In the genomic region with DNA sequence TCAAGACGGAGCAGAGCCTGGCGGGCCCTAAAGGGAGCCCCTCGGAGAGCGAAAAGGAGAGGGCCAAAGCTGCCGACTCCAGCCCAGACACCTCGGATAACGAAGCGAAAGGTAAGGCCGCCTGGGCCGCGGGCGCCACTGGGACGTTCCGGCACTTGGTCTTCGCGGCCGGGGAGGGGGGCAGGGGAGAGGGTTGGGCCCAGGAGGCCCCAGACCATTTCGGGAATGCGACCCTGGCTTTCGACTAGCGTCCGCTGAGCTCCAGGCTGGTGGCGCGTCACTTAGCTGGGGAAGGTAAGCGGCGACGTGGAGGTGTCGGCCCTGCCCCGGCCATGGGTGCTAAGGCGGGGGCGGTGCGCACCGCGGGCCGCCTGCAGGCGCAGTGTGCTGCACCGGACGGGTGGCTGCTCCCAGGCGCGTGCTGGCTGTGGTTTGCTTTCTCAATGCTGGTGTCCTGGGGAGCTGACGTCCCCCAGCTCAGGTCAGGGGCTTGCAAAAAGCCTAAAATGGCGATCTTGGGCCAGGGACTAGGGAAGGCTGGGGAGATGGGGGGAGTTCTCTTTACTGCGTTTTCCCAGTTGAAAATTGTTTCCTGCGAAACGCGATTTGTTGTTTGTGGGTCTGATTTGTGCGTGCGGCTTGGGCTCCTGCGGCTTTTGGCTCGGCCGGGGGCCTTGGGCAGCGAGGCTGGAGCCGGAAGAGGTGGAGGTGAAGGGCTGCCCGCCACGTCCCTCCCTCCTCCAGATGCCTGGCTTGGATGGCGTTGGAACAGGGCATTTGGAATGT, we compare ENCODE assay signal across 8 cellular contexts. TPM values are rescaled to one million over a fixed set of nuclear protein-coding genes. Genes with fewer than 3 reads are reported as not detected.
DNase-seq lines count a peak whose midpoint lies in the region; ATAC-seq and TF ChIP-seq lines count a peak whose summit lies in the region.

No MANE protein-coding gene starts in this region.

- no peak overlapping the region for H3K9ac ChIP-seq in rectal smooth muscle tissue (ENCODE audit: low read length)

- DNase-seq in ELR (ENCODE audit: low read depth) = peak; percentile 64
- peak; percentile 94 for DNase-seq in NB4 (ENCODE audit: low read depth)
- no peak for DNase-seq in esophagus muscularis mucosa (ENCODE audit: extremely low spot score)
- no peak for DNase-seq in NCI-H1436 (lab: John Stamatoyannopoulos, UW)
- DNase-seq in head of caudate nucleus = no peak
- DNase-seq in cerebellar cortex (ENCODE audit: low spot score) = no peak

- ATAC-seq in HG02852 (IDR thresholded peaks at IDR 0.05; ENCODE audit: unreplicated experiment) = no peak

- H3K9me3 ChIP-seq in esophagus muscularis mucosa = no peaks in the 10 kb centered on the region

- TF ChIP-seq POLR2A in NB4 (IDR thresholded peaks at IDR 0.05; ENCODE audit: extremely low read depth, insufficient read length) (peak; percentile 28), esophagus muscularis mucosa (IDR thresholded peaks at IDR 0.05; ENCODE audit: low read depth) (no peak)

- no peak for TF ChIP-seq CTCF in NB4 (IDR thresholded peaks at IDR 0.05; ENCODE audit: low read depth, low read length)
- no peak for TF ChIP-seq CTCF in esophagus muscularis mucosa (IDR thresholded peaks at IDR 0.05)

- H3K27ac ChIP-seq in esophagus muscularis mucosa (replicated peaks in 1 of 4) = no peak overlapping the region
- H3K27ac ChIP-seq in rectal smooth muscle tissue (ENCODE audit: low read depth, low read length) = no peak overlapping the region

- peaks cover 19 to 39% (median 29%) of the 10 kb centered on the region in 4 donors for H3K4me1 ChIP-seq in esophagus muscularis mucosa
- peaks cover 3% of the 10 kb centered on the region for H3K4me1 ChIP-seq in rectal smooth muscle tissue (ENCODE audit: control insufficient read depth, insufficient read depth, low read length)

- peaks cover 21 to 100% (median 96%) of the 10 kb centered on the region in 4 donors for H3K27me3 ChIP-seq in esophagus muscularis mucosa
- peaks cover 75% of the 10 kb centered on the region for H3K27me3 ChIP-seq in rectal smooth muscle tissue (ENCODE audit: control insufficient read depth, insufficient read depth, low read length)

- H3K36me3 ChIP-seq in esophagus muscularis mucosa = no peaks in the 10 kb centered on the region
- no peaks in the 10 kb centered on the region for H3K36me3 ChIP-seq in rectal smooth muscle tissue (ENCODE audit: control insufficient read depth, insufficient read depth, low read length)

- 7% methylated on average over 27 of the region's 56 CpGs for WGBS in esophagus muscularis mucosa

- TF ChIP-seq EP300 in esophagus muscularis mucosa (IDR thresholded peaks at IDR 0.05) = no peak

- intact Hi-C loops in esophagus muscularis mucosa (cut with DNase I) (no loop called here), head of caudate nucleus (cut with DNase I) (no loop called here)

- peak overlapping the region; percentile 75 for H3K4me3 ChIP-seq in NB4 (ENCODE audit: low read depth, low read length)
- H3K4me3 ChIP-seq in esophagus muscularis mucosa = peak overlapping the region; percentile 15 to 39 (median 30)
- H3K4me3 ChIP-seq in rectal smooth muscle tissue (ENCODE audit: low read length) = peak overlapping the region; percentile 29

RNA-seq across cellular contexts. Expression of a gene that starts 1.1 kb away (rescaled TPM):
- not detected for total RNA-seq in esophagus muscularis mucosa

RNA-seq across cellular contexts. Expression of a gene that starts 11.3 kb away (rescaled TPM):
- not detected for total RNA-seq in esophagus muscularis mucosa

RNA-seq across cellular contexts. Expression of a gene that starts 13.2 kb away (rescaled TPM):
- total RNA-seq in esophagus muscularis mucosa = not detected

RNA-seq across cellular contexts. Expression of a gene that starts 13.9 kb away (rescaled TPM):
- total RNA-seq in esophagus muscularis mucosa = not detected

RNA-seq across cellular contexts. Expression of a gene that starts 22.7 kb away (rescaled TPM):
- not detected for total RNA-seq in esophagus muscularis mucosa

Comparison
In these comparisons a context has a peak if more than half of its experiments do, and no peak if none do; other contexts are left out.
1. DNase-seq: peak in ELR (single experiment) and NB4 (single experiment); none in esophagus muscularis mucosa (single experiment), NCI-H1436 (single experiment), head of caudate nucleus (0 of 42) and cerebellar cortex (single experiment).
2. Peak in every context shown above with its lines, with median percentiles within 50 percentile points of each other: H3K4me3 ChIP-seq.